ENCODE assay signal across 1 cellular context in genomic region chr9:77456829-77457437, GRCh38.
TF ChIP-seq lines count a peak whose summit lies in the region.

No MANE protein-coding gene starts in this region.

TF ChIP-seq in K562, 482 proteins besides CTCF, POLR2A, EP300 and RAD21 (continued from another document):
- TF ChIP-seq SMC3 (conservative IDR thresholded peaks at IDR 0.05; ENCODE audit: insufficient read depth, low read depth, low read length) (0 out of 2 replicates have a peak, but pooled peaks have one; percentile 32), ADNP (tag; IDR thresholded peaks at IDR 0.05) (no peak), PYGO2 (tag; IDR thresholded peaks at IDR 0.05) (no peak), SMARCC2 (IDR thresholded peaks at IDR 0.05; ENCODE audit: low read depth) (no peak), ILF3 (IDR thresholded peaks at IDR 0.05; ENCODE audit: borderline replicate concordance) (no peak), SRF (CRISPR knock-in tag; IDR thresholded peaks at IDR 0.05) (no peak), JUND (IDR thresholded peaks at IDR 0.05; ENCODE audit: borderline replicate concordance, low read depth, low read length) (peak; percentile 42; the same call in 1 of the 2 replicates), JUND (tag; IDR thresholded peaks at IDR 0.05; ENCODE audit: borderline replicate concordance, low read depth, low read length) (no peak; the same call in 1 of the 3 replicates), KAT7 (CRISPR knock-in tag; IDR thresholded peaks at IDR 0.05; ENCODE audit: borderline replicate concordance) (no peak)
